1 cellular context compared by ENCODE assay signal in genomic region chr6:90586675-90587638, GRCh38.
TF ChIP-seq lines count a peak whose summit lies in the region.

Gene MAP3K7, minus strand, starts transcription at chr6:90587072. Its CDS starts 189 bp downstream, at chr6:90586883.

TF ChIP-seq in HepG2, 621 proteins besides CTCF, POLR2A, EP300 and RAD21 (continued from another document and continues in another):
- TF ChIP-seq ZNF44 (CRISPR knock-in tag; IDR thresholded peaks at IDR 0.05) (no peak), ZNF160 (CRISPR knock-in tag; IDR thresholded peaks at IDR 0.05) (no peak), TOPORS (CRISPR knock-in tag; IDR thresholded peaks at IDR 0.05) (no peak), SP140L (CRISPR knock-in tag; IDR thresholded peaks at IDR 0.05; ENCODE audit: borderline replicate concordance) (peak; percentile 28; the same call in 1 of the 2 replicates), MAFF (IDR thresholded peaks at IDR 0.05; ENCODE audit: low read depth, low read length) (no peak), PBX3 (CRISPR knock-in tag; IDR thresholded peaks at IDR 0.05; ENCODE audit: borderline replicate concordance) (no peak), HHEX (CRISPR knock-in tag; IDR thresholded peaks at IDR 0.05) (no peak), RFX5 (IDR thresholded peaks at IDR 0.05; ENCODE audit: low read depth, low read length) (no peak), ZEB1 (IDR thresholded peaks at IDR 0.05; ENCODE audit: insufficient replicate concordance, low read depth) (peak; percentile 19), ZNF30 (CRISPR knock-in tag; IDR thresholded peaks at IDR 0.05) (no peak), NR2F2 (IDR thresholded peaks at IDR 0.05; ENCODE audit: borderline replicate concordance, low read depth) (no peak), NKX3-1 (CRISPR knock-in tag; IDR thresholded peaks at IDR 0.05) (0 out of 2 replicates have a peak, but pooled peaks have one; percentile 25), ZSCAN25 (CRISPR knock-in tag; IDR thresholded peaks at IDR 0.05) (no peak), KDM1A (CRISPR knock-in tag; IDR thresholded peaks at IDR 0.05) (no peak), ZMYM2 (CRISPR knock-in tag; IDR thresholded peaks at IDR 0.05) (no peak), JUN (CRISPR knock-in tag; IDR thresholded peaks at IDR 0.05) (no peak), GLI4 (CRISPR knock-in tag; IDR thresholded peaks at IDR 0.05; ENCODE audit: borderline replicate concordance) (no peak), MAF1 (CRISPR knock-in tag; IDR thresholded peaks at IDR 0.05; ENCODE audit: borderline replicate concordance) (no peak), HDAC2 (CRISPR knock-in tag; IDR thresholded peaks at IDR 0.05) (peak; percentile 70), LBX2 (CRISPR knock-in tag; IDR thresholded peaks at IDR 0.05; ENCODE audit: borderline replicate concordance) (no peak), ZNF180 (CRISPR knock-in tag; IDR thresholded peaks at IDR 0.05; ENCODE audit: borderline replicate concordance, low read depth) (no peak), ETS1 (CRISPR knock-in tag; IDR thresholded peaks at IDR 0.05) (no peak), ZNF235 (CRISPR knock-in tag; IDR thresholded peaks at IDR 0.05; ENCODE audit: borderline replicate concordance) (no peak), PRMT3 (CRISPR knock-in tag; IDR thresholded peaks at IDR 0.05; ENCODE audit: borderline replicate concordance, low read depth) (no peak), GPBP1L1 (CRISPR knock-in tag; IDR thresholded peaks at IDR 0.05) (no peak), ZZZ3 (CRISPR knock-in tag; IDR thresholded peaks at IDR 0.05; ENCODE audit: borderline replicate concordance) (no peak; the same call in 1 of the 2 replicates), ZKSCAN5 (CRISPR knock-in tag; IDR thresholded peaks at IDR 0.05) (no peak), KDM5B (CRISPR knock-in tag; IDR thresholded peaks at IDR 0.05; ENCODE audit: borderline replicate concordance) (no peak), FOSL2 (CRISPR knock-in tag; IDR thresholded peaks at IDR 0.05) (0 out of 2 replicates have a peak, but pooled peaks have one; percentile 20), ZNF761 (CRISPR knock-in tag; conservative IDR thresholded peaks at IDR 0.05) (no peak), ZFP36L1 (CRISPR knock-in tag; IDR thresholded peaks at IDR 0.05) (0 out of 2 replicates have a peak, but pooled peaks have one; percentile 45), ZNF18 (CRISPR knock-in tag; IDR thresholded peaks at IDR 0.05; ENCODE audit: insufficient replicate concordance) (peak; percentile 57), RBAK (CRISPR knock-in tag; IDR thresholded peaks at IDR 0.05) (no peak), ZNF556 (CRISPR knock-in tag; IDR thresholded peaks at IDR 0.05; ENCODE audit: borderline replicate concordance) (no peak; the same call in 1 of the 2 replicates), SNAI1 (CRISPR knock-in tag; IDR thresholded peaks at IDR 0.05; ENCODE audit: borderline replicate concordance) (no peak), MXI1 (IDR thresholded peaks at IDR 0.05; ENCODE audit: borderline replicate concordance, low read depth, low read length) (peak; percentile 92), U2AF2 (IDR thresholded peaks at IDR 0.05; ENCODE audit: low read depth, low read length) (no peak), FOXC1 (CRISPR knock-in tag; IDR thresholded peaks at IDR 0.05; ENCODE audit: borderline replicate concordance) (peak; percentile 59; the same call in 1 of the 2 replicates), ZNF800 (CRISPR knock-in tag; IDR thresholded peaks at IDR 0.05) (no peak), ZNF512 (CRISPR knock-in tag; IDR thresholded peaks at IDR 0.05) (no peak), NR1H2 (CRISPR knock-in tag; IDR thresholded peaks at IDR 0.05; ENCODE audit: borderline replicate concordance, low read depth) (no peak), ZNF10 (CRISPR knock-in tag; IDR thresholded peaks at IDR 0.05; ENCODE audit: borderline replicate concordance, low read depth) (no peak), DMAP1 (CRISPR knock-in tag; IDR thresholded peaks at IDR 0.05) (0 out of 2 replicates have a peak, but pooled peaks have one; percentile 30), HOXA7 (CRISPR knock-in tag; IDR thresholded peaks at IDR 0.05) (no peak), SNAPC4 (CRISPR knock-in tag; IDR thresholded peaks at IDR 0.05) (no peak), MZF1 (CRISPR knock-in tag; IDR thresholded peaks at IDR 0.05; ENCODE audit: borderline replicate concordance) (no peak), ZNF101 (CRISPR knock-in tag; IDR thresholded peaks at IDR 0.05; ENCODE audit: borderline replicate concordance, low read depth) (no peak), ELF3 (CRISPR knock-in tag; IDR thresholded peaks at IDR 0.05) (no peak; the same call in 1 of the 2 replicates), ZMYM4 (CRISPR knock-in tag; IDR thresholded peaks at IDR 0.05) (peak; percentile 99), ATF3 (CRISPR knock-in tag; IDR thresholded peaks at IDR 0.05) (no peak), BHLHE40 (IDR thresholded peaks at IDR 0.05; ENCODE audit: low read length) (no peak)
